Comparison of ENCODE assay signal across 1 cellular context in genomic region chr2:39545957-39546356, GRCh38.
TF ChIP-seq lines count a peak whose summit lies in the region.

No MANE protein-coding gene starts in this region.

TF ChIP-seq in HepG2, 621 proteins besides CTCF, POLR2A, EP300 and RAD21 (continued from another document):
- TF ChIP-seq FOXP4 (CRISPR knock-in tag; IDR thresholded peaks at IDR 0.05) (0 out of 2 replicates have a peak, but pooled peaks have one; percentile 20), BRD4 (CRISPR knock-in tag; IDR thresholded peaks at IDR 0.05) (peak; percentile 46; the same call in 1 of the 2 replicates)
